Comparison of ENCODE assay signal across 8 cellular contexts in genomic region chr6:137867685-137868509, GRCh38. TPM values are rescaled to one million over a fixed set of nuclear protein-coding genes. Genes with fewer than 3 reads are reported as not detected.
A peak's percentile ranks its signal among the peaks of the same experiment; 100 is the strongest.
DNase-seq lines count a peak whose midpoint lies in the region; TF ChIP-seq lines count a peak whose summit lies in the region.

No MANE protein-coding gene starts in this region.

- peaks cover 18% of the 10 kb centered on the region for H3K27me3 ChIP-seq in NT2/D1 (ENCODE audit: insufficient read depth, insufficient read length)

- H3K4me3 ChIP-seq in NT2/D1 (ENCODE audit: insufficient read length, low read depth) (peak overlapping the region; percentile 74), skeletal muscle cell (ENCODE audit: low read depth, low read length) (peak overlapping the region; percentile 97)

- WGBS in adipose tissue, 3 donors, result 2 to 3% (median 2%) methylated on average over 32 of the region's 32 CpGs

- H3K27ac ChIP-seq in adipose tissue (ENCODE audit: low read depth, low read length), result peak overlapping the region; percentile 76

- peaks cover 19% of the 10 kb centered on the region for H3K36me3 ChIP-seq in NT2/D1 (ENCODE audit: insufficient read depth, insufficient read length, low read length)

- CTCF ChIA-PET in HEK293T (lab: Yijun Ruan, JAX), result interaction anchor here (0.6 to 1.3 kb wide), 4 partner anchors 59 to 160 kb away, joined by 3 to 4 read pairs (median 3); no protein-coding TSS in a partner anchor

- H3K4me1 ChIP-seq in NT2/D1 (ENCODE audit: insufficient read depth, insufficient read length), result peaks cover 3% of the 10 kb centered on the region

- DNase-seq in Daoy (ENCODE audit: low read depth) (peak; percentile 57), HEK293T (ENCODE audit: extremely low spot score) (no peak), NT2/D1 (ENCODE audit: low read depth, low spot score) (no peak), hepatic stellate cell (ENCODE audit: low spot score) (peak; percentile 17), skeletal muscle cell (ENCODE audit: low read depth) (no peak), NCI-H526 treated with DMSO at 0.1 percent for 48 hours (lab: John Stamatoyannopoulos, UW) (no peak), NCI-H1694 treated with DMSO at 0.1 percent for 48 hours (lab: John Stamatoyannopoulos, UW) (no peak)

- H3K9me3 ChIP-seq in NT2/D1 (ENCODE audit: insufficient read depth, low read length), result no peaks in the 10 kb centered on the region

- POLR2A ChIA-PET in HEK293T (lab: Yijun Ruan, JAX), result interaction anchor here (1.4 kb wide), 1 partner anchor 159 kb away, joined by 3 read pairs; no protein-coding TSS in a partner anchor

- peak overlapping the region; percentile 81 for H3K9ac ChIP-seq in NT2/D1 (ENCODE audit: insufficient read length, low read depth)

TF ChIP-seq in HEK293T, 16 proteins besides CTCF, POLR2A, EP300 and RAD21:
- no peak for TF ChIP-seq L3MBTL2 (conservative IDR thresholded peaks at IDR 0.05)
- TF ChIP-seq FOXA1 (IDR thresholded peaks at IDR 0.05), result no peak
- no peak for TF ChIP-seq HDGF (IDR thresholded peaks at IDR 0.05; ENCODE audit: borderline replicate concordance)
- TF ChIP-seq FOXM1 (IDR thresholded peaks at IDR 0.05; ENCODE audit: borderline replicate concordance), result no peak
- peak; percentile 84 for TF ChIP-seq PKNOX1 (IDR thresholded peaks at IDR 0.05)

RNA-seq across cellular contexts. Expression of gene TNFAIP3, which starts 0.8 kb away (rescaled TPM):
- 10.4 and 12.6 TPM in 2 replicates for total RNA-seq in Daoy (2014; rRNA removed; shearing (Covaris generic))
- 10 to 100 TPM in 2 of 3 donors, 1 to 10 TPM in 1; 7.1 to 92.0 (median 15.6) TPM for polyA plus RNA-seq in adipose tissue

Comparison
In these comparisons a context has a peak if more than half of its experiments do, and no peak if none do; other contexts are left out.
1. DNase-seq: peak in Daoy (single experiment) and hepatic stellate cell (single experiment); none in HEK293T (single experiment), NT2/D1 (single experiment), skeletal muscle cell (single experiment), NCI-H526 treated with DMSO at 0.1 percent for 48 hours (single experiment) and NCI-H1694 treated with DMSO at 0.1 percent for 48 hours (single experiment).